26 cellular contexts compared by ENCODE assay signal in genomic region chr3:158652463-158652862, GRCh38.
"Had no signal": no experiment of that assay in that cellular context is flagged by ENCODE, and none has a peak within 500 bp of the region (broad histone marks: within the 10 kb centered on the region; RNA-seq: fewer than 3 reads in every experiment).

No MANE protein-coding gene starts in this region.

- ATAC-seq: gastrocnemius medialis; heart left ventricle; left lung; naive thymus-derived CD4-positive, alpha-beta T cell; right lobe of liver; stimulated activated naive B cell treated with anti-CD40 and anti-IgM and Interleukin-4, amounts not matched to agents 10 μg/mL and 1 μg/mL and 100 μg/mL, for 72 hours had no signal

- H3K27ac ChIP-seq: coronary artery, esophagus squamous epithelium, gastrocnemius medialis, heart left ventricle, hepatocyte, left lung, neural progenitor cell, parathyroid adenoma, right lobe of liver, suprapubic skin, transverse colon, vagina had no signal

- H3K9me3 Mint-ChIP-seq: mesothelial cell of epicardium; naive thymus-derived CD4-positive, alpha-beta T cell; nephron; neural progenitor cell; stimulated activated naive B cell treated with anti-CD40 and anti-IgM and Interleukin-4, amounts not matched to agents 10 μg/mL and 1 μg/mL and 100 μg/mL, for 72 hours; stimulated activated naive CD8-positive, alpha-beta T cell treated with anti-CD3 and anti-CD28 coated beads, Interleukin-15, Interleukin-2, amounts not matched to agents 100 ng/mL and 50 ng/mL, for 24 hours had no signal

- DNase-seq: dermis blood vessel endothelial cell; effector memory CD4-positive, alpha-beta T cell; erythroblast; esophagus squamous epithelium; gastrocnemius medialis; heart left ventricle; kidney; left lung; mesenchymal stem cell; naive thymus-derived CD4-positive, alpha-beta T cell; right lobe of liver; small intestine; stimulated activated CD4-positive, alpha-beta T cell treated with anti-CD3 and anti-CD28 coated beads, Interleukin-15, amount 100 ng/mL, for 24 hours; stimulated activated CD4-positive, alpha-beta T cell treated with anti-CD3 and anti-CD28 coated beads, Interleukin-2, amount 100 ng/mL, for 48 hours; stimulated activated naive B cell treated with anti-CD40 and anti-IgM and Interleukin-4, amounts not matched to agents 10 μg/mL and 1 μg/mL and 100 μg/mL, for 72 hours; transverse colon had no signal

- H3K27me3 Mint-ChIP-seq: naive thymus-derived CD4-positive, alpha-beta T cell; progenitor cell of endocrine pancreas; stimulated activated naive B cell treated with anti-CD40 and anti-IgM and Interleukin-4, amounts not matched to agents 10 μg/mL and 1 μg/mL and 100 μg/mL, for 72 hours; stimulated activated naive CD8-positive, alpha-beta T cell treated with anti-CD3 and anti-CD28 coated beads, Interleukin-15, Interleukin-2, amounts not matched to agents 100 ng/mL and 50 ng/mL, for 24 hours had no signal

- H3K27ac Mint-ChIP-seq: mesothelial cell of epicardium; nephron; neural progenitor cell; progenitor cell of endocrine pancreas; stimulated activated naive B cell treated with anti-CD40 and anti-IgM and Interleukin-4, amounts not matched to agents 10 μg/mL and 1 μg/mL and 100 μg/mL, for 72 hours; stimulated activated naive CD8-positive, alpha-beta T cell treated with anti-CD3 and anti-CD28 coated beads, Interleukin-15, Interleukin-2, amounts not matched to agents 100 ng/mL and 50 ng/mL, for 24 hours had no signal

- H3K4me1 Mint-ChIP-seq: mesothelial cell of epicardium, nephron, neural progenitor cell had no signal

- H3K4me3 Mint-ChIP-seq: mesothelial cell of epicardium; naive thymus-derived CD4-positive, alpha-beta T cell; nephron; neural progenitor cell; stimulated activated naive B cell treated with anti-CD40 and anti-IgM and Interleukin-4, amounts not matched to agents 10 μg/mL and 1 μg/mL and 100 μg/mL, for 72 hours; stimulated activated naive CD8-positive, alpha-beta T cell treated with anti-CD3 and anti-CD28 coated beads, Interleukin-15, Interleukin-2, amounts not matched to agents 100 ng/mL and 50 ng/mL, for 24 hours had no signal
